In the genomic region with DNA sequence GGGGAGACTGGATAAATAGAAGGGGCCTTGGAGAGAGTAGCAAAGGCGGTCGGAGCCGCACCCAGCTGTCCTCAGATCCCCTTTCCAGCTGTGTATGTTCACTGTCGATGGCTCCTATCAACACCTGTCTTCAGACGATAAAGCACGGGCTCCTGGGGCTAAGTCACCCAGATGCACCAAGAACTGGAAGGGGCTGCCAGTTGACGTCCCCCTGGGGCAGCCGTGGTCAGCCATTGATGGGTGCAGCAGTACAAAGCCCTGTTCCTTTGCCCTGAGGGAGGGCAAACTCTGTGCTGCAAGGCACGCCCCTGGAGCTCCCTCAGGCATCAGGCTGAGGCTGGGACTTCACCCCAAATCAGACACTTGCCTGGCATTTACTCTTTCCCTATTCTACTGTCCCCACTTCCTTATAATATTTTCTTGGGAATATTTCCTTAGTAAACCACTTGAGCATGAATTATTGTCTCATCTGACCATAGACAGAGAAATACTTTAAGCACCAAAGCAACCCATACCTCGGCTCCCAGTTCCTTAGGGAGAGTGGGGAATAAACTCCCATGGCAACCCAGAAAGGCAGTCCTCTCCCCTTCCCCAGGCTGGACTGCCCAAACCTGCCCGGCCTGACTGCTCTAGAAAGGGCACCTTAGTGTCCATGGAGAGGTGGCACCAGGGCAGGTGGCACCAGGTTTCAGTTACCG, we compare ENCODE assay signal across 2 cellular contexts.
TF ChIP-seq lines count a peak whose summit lies in the region.

No MANE protein-coding gene starts in this region.

TF ChIP-seq in SK-N-SH, 30 proteins besides CTCF, POLR2A, EP300 and RAD21 (continued from another document):
- no peak for TF ChIP-seq PBX3 (IDR thresholded peaks at IDR 0.05)
- no peak for TF ChIP-seq MAX (IDR thresholded peaks at IDR 0.05; ENCODE audit: low read depth)
- no peak for TF ChIP-seq EZH2phosphoT487 (IDR thresholded peaks at IDR 0.05; ENCODE audit: borderline replicate concordance, low read depth)
- no peak for TF ChIP-seq TEAD4 (IDR thresholded peaks at IDR 0.05; ENCODE audit: borderline replicate concordance, insufficient read depth)
- TF ChIP-seq SIN3A (IDR thresholded peaks at IDR 0.05; ENCODE audit: borderline replicate concordance, low read depth, low read length) = no peak

TF ChIP-seq in SK-N-SH treated with all-trans-retinoic acid at 6 μM for 48 hours, 23 proteins besides CTCF, POLR2A, EP300 and RAD21 (continued from another document):
- no peak for TF ChIP-seq CREB5 (CRISPR knock-in tag; IDR thresholded peaks at IDR 0.05; ENCODE audit: low read depth)
- no peak for TF ChIP-seq ARNTL (CRISPR knock-in tag; IDR thresholded peaks at IDR 0.05; ENCODE audit: borderline replicate concordance, low read depth)
- TF ChIP-seq ZNF70 (CRISPR knock-in tag; IDR thresholded peaks at IDR 0.05) = no peak
- TF ChIP-seq ESRRG (CRISPR knock-in tag; IDR thresholded peaks at IDR 0.05) = no peak
- no peak for TF ChIP-seq CSRNP3 (CRISPR knock-in tag; IDR thresholded peaks at IDR 0.05)
- TF ChIP-seq CSDC2 (CRISPR knock-in tag; IDR thresholded peaks at IDR 0.05) = no peak
TF ChIP-seq in SK-N-SH treated with all-trans-retinoic acid at 6 μM for 48 hours: peak in this region for 0.
